Comparison of ENCODE assay signal across 16 cellular contexts in genomic region chr18:56421641-56422040, GRCh38.
DNase-seq lines count a peak whose midpoint lies in the region; ATAC-seq and TF ChIP-seq lines count a peak whose summit lies in the region.
"Had no signal": no experiment of that assay in that cellular context is flagged by ENCODE, and none has a peak within 500 bp of the region (broad histone marks: within the 10 kb centered on the region; RNA-seq: fewer than 3 reads in every experiment).

No MANE protein-coding gene starts in this region.

- no peak overlapping the region for H3K27ac Mint-ChIP-seq in GM23338
- H3K27ac Mint-ChIP-seq: CD4-positive, alpha-beta memory T cell had no signal

- H2AFZ ChIP-seq in GM23338 = no peak overlapping the region
- no peak overlapping the region for H2AFZ ChIP-seq in mammary epithelial cell (ENCODE audit: low read depth, low read length)
- H2AFZ ChIP-seq in osteoblast (ENCODE audit: low read length) = no peak overlapping the region

- H3K27me3 ChIP-seq in GM23338 (ENCODE audit: insufficient read depth) (no peaks in the 10 kb centered on the region), mammary epithelial cell (ENCODE audit: insufficient read depth, low read length) (no peaks in the 10 kb centered on the region), osteoblast (ENCODE audit: insufficient read depth, low read length) (no peaks in the 10 kb centered on the region)

- no peaks in the 10 kb centered on the region for H4K20me1 ChIP-seq in GM23338 (replicated peaks; ENCODE audit: insufficient read depth)
- no peaks in the 10 kb centered on the region for H4K20me1 ChIP-seq in mammary epithelial cell (ENCODE audit: insufficient read depth, low read length)
- H4K20me1 ChIP-seq in osteoblast (ENCODE audit: insufficient read depth, low read length) = no peaks in the 10 kb centered on the region

- H3K27ac ChIP-seq in GM23338 (ENCODE audit: low read depth) (peak overlapping the region; percentile 86), mammary epithelial cell (ENCODE audit: insufficient read depth, low read depth, low read length) (no peak overlapping the region), osteoblast (ENCODE audit: low read depth, low read length) (no peak overlapping the region)

- H3K36me3 ChIP-seq in GM23338 (ENCODE audit: insufficient read depth) = no peaks in the 10 kb centered on the region
- no peaks in the 10 kb centered on the region for H3K36me3 ChIP-seq in mammary epithelial cell (ENCODE audit: insufficient read depth, low read length)
- no peaks in the 10 kb centered on the region for H3K36me3 ChIP-seq in osteoblast (ENCODE audit: insufficient read depth, low read length)

- H3K4me2 ChIP-seq in GM23338 = 0 out of 2 replicates have a peak overlapping the region, but pooled peaks have one; percentile 5
- no peak overlapping the region for H3K4me2 ChIP-seq in mammary epithelial cell (ENCODE audit: insufficient read depth, low read depth, low read length)
- no peak overlapping the region for H3K4me2 ChIP-seq in osteoblast (ENCODE audit: insufficient read depth, low read length)

- no peaks in the 10 kb centered on the region for H3K79me2 ChIP-seq in GM23338 (replicated peaks; ENCODE audit: insufficient read depth)
- no peaks in the 10 kb centered on the region for H3K79me2 ChIP-seq in mammary epithelial cell (ENCODE audit: insufficient read depth, low read length)
- H3K79me2 ChIP-seq in osteoblast (ENCODE audit: insufficient read depth, low read length) = no peaks in the 10 kb centered on the region

- peaks cover 16% of the 10 kb centered on the region; the same call in 2 of the 3 replicates for H3K4me1 Mint-ChIP-seq in GM23338
- H3K4me1 Mint-ChIP-seq: CD4-positive, alpha-beta memory T cell had no signal

- H3K4me3 Mint-ChIP-seq in GM23338 = no peak overlapping the region
- H3K4me3 Mint-ChIP-seq: CD4-positive, alpha-beta memory T cell had no signal

- DNase-seq in GM23338 (ENCODE audit: low spot score) = no peak
- DNase-seq in mammary epithelial cell = peak; percentile 60
- DNase-seq in epithelial cell of esophagus (ENCODE audit: low read depth) = peak; percentile 42
- peak; percentile 65 for DNase-seq in osteoblast (ENCODE audit: insufficient read length, low spot score, missing footprints)
- DNase-seq in UCSD-AML1 (lab: John Stamatoyannopoulos, UW; ENCODE audit: unreplicated experiment) = no peak
- DNase-seq in SK-N-DZ (ENCODE audit: low spot score) = no peak
- DNase-seq: C1 segment of cervical spinal cord; Calu3; CD4-positive, alpha-beta memory T cell; COR-L47; DMS153; DND-41; H9 had no signal

- H3K4me3 ChIP-seq in GM23338 (no peak overlapping the region), mammary epithelial cell (replicated peaks in 1 of 3; ENCODE audit: insufficient read depth in 1 of 3, low read depth in 2 of 3, low read length in 3 of 3) (no peak overlapping the region), epithelial cell of esophagus (ENCODE audit: low read length) (no peak overlapping the region), osteoblast (ENCODE audit: insufficient read depth, low read length) (no peak overlapping the region)
- H3K4me3 ChIP-seq: GM12878 had no signal

- peaks cover 21% of the 10 kb centered on the region for H3K9me3 Mint-ChIP-seq in GM23338

- no peaks in the 10 kb centered on the region for H3F3A ChIP-seq in GM23338 (replicated peaks; ENCODE audit: low read depth)

- TF ChIP-seq CTCF in GM23338 (conservative IDR thresholded peaks at IDR 0.05; ENCODE audit: low read depth in 2 of 2) (no peak), mammary epithelial cell (conservative IDR thresholded peaks at IDR 0.05 in 1 of 2, IDR thresholded peaks at IDR 0.05 in 1 of 2; ENCODE audit: extremely low read depth in 1 of 2, insufficient read depth in 1 of 2, low read depth in 1 of 2, low read length in 2 of 2) (no peak), epithelial cell of esophagus (IDR thresholded peaks at IDR 0.05; ENCODE audit: insufficient read depth, low read depth, low read length, missing control alignments) (no peak), osteoblast (IDR thresholded peaks at IDR 0.05; ENCODE audit: extremely low read depth, low read depth, low read length) (no peak)

- dilution Hi-C loops in mammary epithelial cell (cut with HindIII; ENCODE audit: low sequenced_read_pairs) = no loop called here

- intact Hi-C loops in mammary epithelial cell (cut with micrococcal nuclease) = no loop called here

- H3K27me3 Mint-ChIP-seq in GM23338 (ENCODE audit: insufficient read depth, low read depth, poor library complexity) = peaks cover 7% of the 10 kb centered on the region
- H3K27me3 Mint-ChIP-seq: CD4-positive, alpha-beta memory T cell had no signal

- in situ Hi-C loops in mammary epithelial cell (cut with MboI; ENCODE audit: low sequenced_read_pairs in 2 of 2) = no loop called here

- H3K4me1 ChIP-seq in GM23338 (ENCODE audit: insufficient read depth) (peaks cover 36% of the 10 kb centered on the region), mammary epithelial cell (ENCODE audit: insufficient read depth, low read length) (no peaks in the 10 kb centered on the region), osteoblast (ENCODE audit: insufficient read depth, low read length) (no peaks in the 10 kb centered on the region)

- H3K9me3 ChIP-seq in mammary epithelial cell (replicated peaks; ENCODE audit: insufficient read depth, low read length) (no peaks in the 10 kb centered on the region), osteoblast (ENCODE audit: low read depth, low read length) (no peaks in the 10 kb centered on the region)

- BruUV-seq in mammary epithelial cell (replicated peaks; lab: Mats Ljungman, UMichigan) = no TSS peak

- H3K9ac ChIP-seq in mammary epithelial cell (ENCODE audit: insufficient read depth, low read length) = no peak overlapping the region

- ATAC-seq in GM23338 = no peak
- ATAC-seq in GM19328 (IDR thresholded peaks at IDR 0.05; ENCODE audit: unreplicated experiment) = no peak
- ATAC-seq: GM12878, HCT116 had no signal

- WGBS in mammary epithelial cell (ENCODE audit: low coverage, missing lambda C conversion rate) = 81% methylated on average over 2 of the region's 2 CpGs

- H3K9me2 ChIP-seq in GM23338 (ENCODE audit: insufficient read depth) = no peaks in the 10 kb centered on the region; the same call in 1 of the 2 replicates

- CTCF ChIA-PET in mammary epithelial cell (lab: Charles Lee; ENCODE audit: low non-redundant PET) = no interaction called here

- H3K36me3 Mint-ChIP-seq in GM23338 (ENCODE audit: low read depth) = peaks cover 18% of the 10 kb centered on the region
- H3K36me3 Mint-ChIP-seq: CD4-positive, alpha-beta memory T cell had no signal

TF ChIP-seq in GM23338, 12 proteins besides CTCF, POLR2A, EP300 and RAD21:
- TF ChIP-seq REST (IDR thresholded peaks at IDR 0.05; ENCODE audit: unreplicated experiment) (no peak), STAT1 (IDR thresholded peaks at IDR 0.05; ENCODE audit: unreplicated experiment) (no peak), EZH2 (IDR thresholded peaks at IDR 0.05; ENCODE audit: low read depth, unreplicated experiment) (no peak), POLR2AphosphoS5 (IDR thresholded peaks at IDR 0.05; ENCODE audit: low read depth) (no peak), ZNF331 (CRISPR knock-in tag; IDR thresholded peaks at IDR 0.05; ENCODE audit: low read depth) (no peak), ZNF114 (CRISPR knock-in tag; IDR thresholded peaks at IDR 0.05) (no peak)

Comparison
In these comparisons a context has a peak if more than half of its experiments do, and no peak if none do; other contexts are left out.
1. DNase-seq: peak in mammary epithelial cell (single experiment), epithelial cell of esophagus (single experiment) and osteoblast (single experiment); none in GM23338 (single experiment), UCSD-AML1 (single experiment) and SK-N-DZ (single experiment).